In genomic region chr3:174156200-174156599, GRCh38 we compare ENCODE assay signal across 25 cellular contexts.
DNase-seq lines count a peak whose midpoint lies in the region; ATAC-seq, FAIRE-seq and TF ChIP-seq lines count a peak whose summit lies in the region.
"Had no signal": no experiment of that assay in that cellular context is flagged by ENCODE, and none has a peak within 500 bp of the region (broad histone marks: within the 10 kb centered on the region; RNA-seq: fewer than 3 reads in every experiment).

No MANE protein-coding gene starts in this region.

- DNase-seq in SK-N-SH (no peak), brain pericyte (ENCODE audit: low read depth, low spot score) (peak; percentile 13), right cardiac atrium (peak in 1 of 3 donors; percentile 19), thoracic aorta (ENCODE audit: low spot score) (no peak), RWPE1 (ENCODE audit: low spot score) (no peak), H54 (ENCODE audit: insufficient read length, low spot score) (no peak), NCI-H128 (lab: John Stamatoyannopoulos, UW; ENCODE audit: unreplicated experiment) (no peak)
- DNase-seq: activated CD8-positive, alpha-beta T cell treated with anti-CD3 and anti-CD28 coated beads for 36 hours; activated naive CD4-positive, alpha-beta T cell treated with anti-CD3 and anti-CD28 coated beads for 36 hours; activated T-cell treated with anti-CD3 and anti-CD28 coated beads, Interleukin-2, amount 50 U/mL, for 4 hours; DMS79 treated with DMSO at 0.1 percent for 48 hours; hypothalamus; islet precursor cell; NCI-H187 treated with DMSO at 0.1 percent for 48 hours; NK-92 treated with Interleukin-12 subunit alpha and Interleukin-12 subunit beta, amount 100 ng/mL, for 24 hours; stimulated activated CD4-positive, alpha-beta T cell treated with anti-CD3 and anti-CD28 coated beads, Interleukin-4, amount 100 ng/mL, for 24 hours; stimulated activated naive CD8-positive, alpha-beta T cell treated with anti-CD3 and anti-CD28 coated beads, Interleukin-15, amount 100 ng/mL, for 72 hours; upper lobe of right lung had no signal

- ATAC-seq in SK-N-SH treated with all-trans-retinoic acid at 6 μM for 48 hours, result no peak
- ATAC-seq in right cardiac atrium, result no peak
- no peak for ATAC-seq in thoracic aorta (ENCODE audit: insufficient number of reproducible peaks, low FRiP score, low read depth)
- ATAC-seq: activated CD8-positive, alpha-beta T cell treated with anti-CD3 and anti-CD28 coated beads for 36 hours; activated T-cell treated with anti-CD3 and anti-CD28 coated beads, Interleukin-2, amount 50 U/mL, for 4 hours; GM23338; stimulated activated naive CD8-positive, alpha-beta T cell treated with anti-CD3 and anti-CD28 coated beads, Interleukin-15, amount 100 ng/mL, for 72 hours; upper lobe of right lung had no signal

- H3K4me1 ChIP-seq in SK-N-SH (ENCODE audit: control insufficient read depth in 1 of 2, insufficient read depth in 2 of 2, low read depth in 1 of 2, low read length in 1 of 2) (peaks cover 0 to 6% of the 10 kb centered on the region in 2 experiments; a peak in 1 of 4 replicates), right cardiac atrium (ENCODE audit: control insufficient read depth, insufficient read depth, low read length) (no peaks in the 10 kb centered on the region), thoracic aorta (ENCODE audit: control insufficient read depth in 1 of 2, low read depth in 2 of 2) (peaks cover 13 to 22% of the 10 kb centered on the region in 2 donors)
- H3K4me1 ChIP-seq: upper lobe of right lung had no signal

- POLR2A ChIA-PET in SK-N-SH (lab: Yijun Ruan, JAX) (no interaction called here), RWPE1 (lab: Yijun Ruan, JAX; ENCODE audit: low non-redundant PET) (no interaction called here)

- no peak for FAIRE-seq in H54 (lab: Jason Lieb, UNC)
- FAIRE-seq: endometrium, GM12891, GM19239 had no signal

- no peaks in the 10 kb centered on the region for H3K79me2 ChIP-seq in SK-N-SH (ENCODE audit: insufficient read depth)

- H3K4me3 ChIP-seq in SK-N-SH (ENCODE audit: low read depth in 2 of 2, low read length in 1 of 2), result no peak overlapping the region
- H3K4me3 ChIP-seq in right cardiac atrium (ENCODE audit: low read length), result peak overlapping the region; percentile 42
- H3K4me3 ChIP-seq in thoracic aorta, result peak overlapping the region; percentile 63
- H3K4me3 ChIP-seq: GM23338, smooth muscle cell, upper lobe of right lung had no signal

- no peak overlapping the region for H3K27ac ChIP-seq in SK-N-SH (ENCODE audit: low read depth in 2 of 2, low read length in 1 of 2)
- H3K27ac ChIP-seq in right cardiac atrium (ENCODE audit: low read length), result no peak overlapping the region
- H3K27ac ChIP-seq in thoracic aorta, result peak overlapping the region; percentile 29 to 65
- no peak overlapping the region for H3K27ac ChIP-seq in RWPE1
- H3K27ac ChIP-seq: 22Rv1, upper lobe of right lung had no signal

- H3F3A ChIP-seq in SK-N-SH (replicated peaks; ENCODE audit: insufficient read depth), result peaks cover under 1% of the 10 kb centered on the region

- H2AFZ ChIP-seq in SK-N-SH (ENCODE audit: low read depth), result peak overlapping the region; percentile 27; the same call in 1 of the 2 replicates
- H2AFZ ChIP-seq: GM23338 had no signal

- CTCF ChIA-PET in SK-N-SH (lab: Yijun Ruan, JAX), result no interaction called here
- CTCF ChIA-PET in RWPE1 (lab: Yijun Ruan, JAX), result no interaction called here

- H3K9me2 ChIP-seq in SK-N-SH, result no peaks in the 10 kb centered on the region

- WGBS in SK-N-SH (ENCODE audit: low lambda C conversion rate), result 90% methylated on average over 7 of the region's 7 CpGs
- 45% methylated on average over 7 of the region's 7 CpGs for WGBS in right cardiac atrium

- no peak overlapping the region for H3K4me2 ChIP-seq in SK-N-SH
- H3K4me2 ChIP-seq: GM23338, smooth muscle cell had no signal

- intact Hi-C loops in right cardiac atrium (cut with DNase I), result no loop called here

- H3K27me3 ChIP-seq in SK-N-SH (ENCODE audit: insufficient read depth) (no peaks in the 10 kb centered on the region), right cardiac atrium (ENCODE audit: control insufficient read depth, insufficient read depth) (no peaks in the 10 kb centered on the region), thoracic aorta (replicated peaks; ENCODE audit: insufficient read depth) (no peaks in the 10 kb centered on the region)
- H3K27me3 ChIP-seq: upper lobe of right lung had no signal

- H3K9ac ChIP-seq in SK-N-SH, result no peak overlapping the region

- TF ChIP-seq POLR2A in H54 (IDR thresholded peaks at IDR 0.05; ENCODE audit: low read depth, low read length), result no peak

- H4K20me1 ChIP-seq in SK-N-SH (ENCODE audit: insufficient read depth), result no peaks in the 10 kb centered on the region

- H3K9me3 ChIP-seq in SK-N-SH (no peaks in the 10 kb centered on the region), right cardiac atrium (ENCODE audit: control insufficient read depth, low read length) (no peaks in the 10 kb centered on the region), thoracic aorta (no peaks in the 10 kb centered on the region)
- H3K9me3 ChIP-seq: upper lobe of right lung had no signal

- TF ChIP-seq EP300 in SK-N-SH (IDR thresholded peaks at IDR 0.05; ENCODE audit: borderline replicate concordance in 1 of 2, low read depth in 1 of 2, low read length in 1 of 2), result no peak

- H3K36me3 ChIP-seq in SK-N-SH (replicated peaks in 1 of 2; ENCODE audit: control insufficient read depth in 1 of 2, insufficient read depth in 2 of 2, low read length in 1 of 2), result no peaks in the 10 kb centered on the region
- H3K36me3 ChIP-seq in thoracic aorta, result no peaks in the 10 kb centered on the region
- H3K36me3 ChIP-seq: upper lobe of right lung had no signal

- TF ChIP-seq RAD21 in SK-N-SH (IDR thresholded peaks at IDR 0.05; ENCODE audit: low read length), result no peak

- TF ChIP-seq CTCF in SK-N-SH (IDR thresholded peaks at IDR 0.05) (no peak), thoracic aorta (IDR thresholded peaks at IDR 0.05) (no peak), RWPE1 (conservative IDR thresholded peaks at IDR 0.05; ENCODE audit: low read depth) (no peak)

TF ChIP-seq in SK-N-SH, 30 proteins besides CTCF, POLR2A, EP300 and RAD21:
- TF ChIP-seq CHD2 (IDR thresholded peaks at IDR 0.05; ENCODE audit: low read length, partially characterized antibody) (no peak), RFX5 (IDR thresholded peaks at IDR 0.05; ENCODE audit: low read length) (no peak), EZH2phosphoT487 (IDR thresholded peaks at IDR 0.05; ENCODE audit: borderline replicate concordance, low read depth) (no peak), FOXM1 (IDR thresholded peaks at IDR 0.05; ENCODE audit: low read depth) (no peak), IRF3 (IDR thresholded peaks at IDR 0.05; ENCODE audit: low read depth, low read length) (no peak), GABPA (IDR thresholded peaks at IDR 0.05; ENCODE audit: low read depth) (no peak)

TF ChIP-seq in SK-N-SH treated with all-trans-retinoic acid at 6 μM for 48 hours, 23 proteins besides CTCF, POLR2A, EP300 and RAD21:
- TF ChIP-seq ZFP30 (CRISPR knock-in tag; IDR thresholded peaks at IDR 0.05), result no peak
TF ChIP-seq in SK-N-SH treated with all-trans-retinoic acid at 6 μM for 48 hours: peak in this region for 0.

Comparison
In these comparisons a context has a peak if more than half of its experiments do, and no peak if none do; other contexts are left out.
1. H3K27ac ChIP-seq: peak in thoracic aorta (2 of 2); none in SK-N-SH (0 of 2), right cardiac atrium (single experiment) and RWPE1 (single experiment).
2. H3K4me3 ChIP-seq: peak in right cardiac atrium (single experiment) and thoracic aorta (single experiment); none in SK-N-SH (0 of 2).